ENCODE assay signal across 10 cellular contexts in genomic region chr19:11418166-11418517, GRCh38. TPM values are rescaled to one million over a fixed set of nuclear protein-coding genes. Genes with fewer than 3 reads are reported as not detected.
DNase-seq lines count a peak whose midpoint lies in the region; ATAC-seq, FAIRE-seq and TF ChIP-seq lines count a peak whose summit lies in the region.
"Had no signal": no experiment of that assay in that cellular context is flagged by ENCODE, and none has a peak within 500 bp of the region (broad histone marks: within the 10 kb centered on the region; RNA-seq: fewer than 3 reads in every experiment).

No MANE protein-coding gene starts in this region.

- no peaks in the 10 kb centered on the region for H3K36me3 Mint-ChIP-seq in mesothelial cell of epicardium

- H3K9me3 Mint-ChIP-seq in mesothelial cell of epicardium = no peaks in the 10 kb centered on the region

- peak overlapping the region; percentile 74 for H3K4me3 Mint-ChIP-seq in mesothelial cell of epicardium

- H3K9me3 ChIP-seq in left ventricle myocardium inferior (replicated peaks) = no peaks in the 10 kb centered on the region
- peaks cover 6% of the 10 kb centered on the region for H3K9me3 ChIP-seq in WERI-Rb-1 (ENCODE audit: severe bottlenecking)

- peak overlapping the region; percentile 66 for H3K4me3 ChIP-seq in left ventricle myocardium inferior
- H3K4me3 ChIP-seq in bronchial epithelial cell (ENCODE audit: low read depth, low read length) = peak overlapping the region; percentile 6
- H3K4me3 ChIP-seq in WERI-Rb-1 (ENCODE audit: low read depth, low read length) = no peak overlapping the region

- H3K27me3 ChIP-seq in left ventricle myocardium inferior (ENCODE audit: low read depth) = peaks cover 81% of the 10 kb centered on the region
- peaks cover 6% of the 10 kb centered on the region for H3K27me3 ChIP-seq in bronchial epithelial cell (ENCODE audit: control insufficient read depth, insufficient read depth, low read length)
- peaks cover 76% of the 10 kb centered on the region for H3K27me3 ChIP-seq in WERI-Rb-1 (ENCODE audit: insufficient read depth, low read depth, severe bottlenecking)

- H3K27ac ChIP-seq in left ventricle myocardium inferior (replicated peaks) = peak overlapping the region; percentile 84
- no peak overlapping the region for H3K27ac ChIP-seq in WERI-Rb-1

- peak overlapping the region; percentile 77 for H3K27ac Mint-ChIP-seq in mesothelial cell of epicardium

- peaks cover 55% of the 10 kb centered on the region for H3K27me3 Mint-ChIP-seq in mesothelial cell of epicardium (ENCODE audit: low read depth)

- H3K36me3 ChIP-seq in left ventricle myocardium inferior (no peaks in the 10 kb centered on the region), bronchial epithelial cell (ENCODE audit: control insufficient read depth, insufficient read depth, low read length) (no peaks in the 10 kb centered on the region), WERI-Rb-1 (no peaks in the 10 kb centered on the region)

- peaks cover 29% of the 10 kb centered on the region for H3K4me1 Mint-ChIP-seq in mesothelial cell of epicardium

- DNase-seq in left ventricle myocardium inferior (no peak), Right ventricle myocardium superior (no peak), bronchial epithelial cell (ENCODE audit: low read depth) (no peak), mesothelial cell of epicardium (ENCODE audit: low spot score in 2 of 2, unreplicated experiment in 2 of 2) (no peak), hypothalamus (lab: John Stamatoyannopoulos, UW) (no peak), WERI-Rb-1 (no peak), GM20000 (ENCODE audit: low spot score) (no peak)
- DNase-seq: activated CD4-positive, alpha-beta T cell treated with anti-CD3 and anti-CD28 coated beads, Interleukin-2, amount 50 U/mL, for 48 hours; stimulated activated CD4-positive, alpha-beta T cell treated with anti-CD3 and anti-CD28 coated beads, Interleukin-4, amount 100 ng/mL, for 4 hours had no signal

- no peak for FAIRE-seq in bronchial epithelial cell (lab: Jason Lieb, UNC)

- TF ChIP-seq CTCF in left ventricle myocardium inferior (IDR thresholded peaks at IDR 0.05; ENCODE audit: borderline replicate concordance) (no peak), bronchial epithelial cell (IDR thresholded peaks at IDR 0.05; ENCODE audit: insufficient read depth, low read length, severe bottlenecking) (no peak), mesothelial cell of epicardium (IDR thresholded peaks at IDR 0.05; ENCODE audit: unreplicated experiment) (no peak), WERI-Rb-1 (IDR thresholded peaks at IDR 0.05; ENCODE audit: low read depth, low read length) (no peak), GM20000 (IDR thresholded peaks at IDR 0.05; ENCODE audit: extremely low read depth, missing control alignments) (no peak)

- intact Hi-C loops in left ventricle myocardium inferior (cut with micrococcal nuclease) (no loop called here), Right ventricle myocardium superior (cut with DNase I) (no loop called here)

- ATAC-seq in Right ventricle myocardium superior (ENCODE audit: poor library complexity) = no peak
- no peak for ATAC-seq in HG02870 (IDR thresholded peaks at IDR 0.05; ENCODE audit: unreplicated experiment)

- H3K4me1 ChIP-seq in left ventricle myocardium inferior = peaks cover 49% of the 10 kb centered on the region

RNA-seq across cellular contexts. Expression of gene RGL3, which starts 1.0 kb away (rescaled TPM):
- total RNA-seq in left ventricle myocardium inferior = 9.2 TPM
- total RNA-seq in Right ventricle myocardium superior = 8.6 TPM
- 0.26 TPM in 2 replicates for total RNA-seq in bronchial epithelial cell
- 80.8 to 84.8 TPM (median 82.6 TPM) in 3 replicates for total RNA-seq in mesothelial cell of epicardium

RNA-seq across cellular contexts. Expression of gene ODAD3, which starts 16.8 kb away (rescaled TPM):
- total RNA-seq in left ventricle myocardium inferior = 0.77 TPM
- total RNA-seq in Right ventricle myocardium superior = 0.65 TPM
- total RNA-seq in bronchial epithelial cell = not detected in 2 replicates
- total RNA-seq in mesothelial cell of epicardium = 0.95 to 1.7 TPM (median 1.4 TPM) in 3 replicates

RNA-seq across cellular contexts. Expression of gene PRKCSH, which starts 17.3 kb away (rescaled TPM):
- total RNA-seq in left ventricle myocardium inferior (120 TPM), Right ventricle myocardium superior (105 TPM), bronchial epithelial cell (67.9 and 75.8 TPM in 2 replicates), mesothelial cell of epicardium (381 to 396 TPM (median 385 TPM) in 3 replicates)

RNA-seq across cellular contexts. Expression of gene EPOR, which starts 34.0 kb away (rescaled TPM):
- total RNA-seq in left ventricle myocardium inferior = 6.0 TPM
- total RNA-seq in Right ventricle myocardium superior = 9.2 TPM
- total RNA-seq in bronchial epithelial cell = 0.26 and 1.0 TPM in 2 replicates
- 23.5 to 24.5 TPM (median 24.3 TPM) in 3 replicates for total RNA-seq in mesothelial cell of epicardium

RNA-seq across cellular contexts. Expression of gene SWSAP1, which starts 43.7 kb away (rescaled TPM):
- 1.1 TPM for total RNA-seq in left ventricle myocardium inferior
- 1.2 TPM for total RNA-seq in Right ventricle myocardium superior
- total RNA-seq in bronchial epithelial cell = 0.53 and 0.90 TPM in 2 replicates
- 2.7 to 2.9 TPM (median 2.8 TPM) in 3 replicates for total RNA-seq in mesothelial cell of epicardium
